In the genomic region with DNA sequence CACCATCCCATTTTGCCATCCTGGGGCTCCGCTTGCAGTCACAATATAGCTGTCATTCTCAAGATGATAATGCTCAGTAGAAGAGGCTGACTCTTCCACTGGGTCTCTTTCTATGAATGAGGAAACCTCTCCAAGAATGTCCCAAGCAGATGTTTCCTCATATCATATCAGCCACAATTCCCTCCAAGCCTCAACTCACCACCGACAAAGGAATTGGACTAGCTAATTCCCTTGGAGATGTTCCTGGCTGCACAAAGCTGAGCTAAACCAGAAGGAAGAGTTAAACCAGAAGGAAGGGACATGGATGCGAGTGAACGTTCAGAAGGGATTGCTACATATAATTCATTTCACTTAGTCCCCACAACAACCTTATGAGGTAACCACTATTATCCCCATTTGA, we compare ENCODE assay signal across 2 cellular contexts.
TF ChIP-seq lines count a peak whose summit lies in the region.

No MANE protein-coding gene starts in this region.

TF ChIP-seq in A549, 52 proteins besides CTCF, POLR2A, EP300 and RAD21:
- TF ChIP-seq SREBF2 (IDR thresholded peaks at IDR 0.05) (no peak), MAFK (IDR thresholded peaks at IDR 0.05; ENCODE audit: partially characterized antibody) (no peak), RCOR1 (IDR thresholded peaks at IDR 0.05; ENCODE audit: low read depth, low read length) (no peak), HDAC2 (IDR thresholded peaks at IDR 0.05) (no peak), CHD2 (IDR thresholded peaks at IDR 0.05; ENCODE audit: low read length, partially characterized antibody) (no peak), MAZ (IDR thresholded peaks at IDR 0.05; ENCODE audit: borderline replicate concordance, low read depth, low read length) (no peak), RARB (CRISPR knock-in tag; IDR thresholded peaks at IDR 0.05) (no peak), FOSB (CRISPR knock-in tag; IDR thresholded peaks at IDR 0.05) (no peak)
- TF ChIP-seq, protein P1, sequence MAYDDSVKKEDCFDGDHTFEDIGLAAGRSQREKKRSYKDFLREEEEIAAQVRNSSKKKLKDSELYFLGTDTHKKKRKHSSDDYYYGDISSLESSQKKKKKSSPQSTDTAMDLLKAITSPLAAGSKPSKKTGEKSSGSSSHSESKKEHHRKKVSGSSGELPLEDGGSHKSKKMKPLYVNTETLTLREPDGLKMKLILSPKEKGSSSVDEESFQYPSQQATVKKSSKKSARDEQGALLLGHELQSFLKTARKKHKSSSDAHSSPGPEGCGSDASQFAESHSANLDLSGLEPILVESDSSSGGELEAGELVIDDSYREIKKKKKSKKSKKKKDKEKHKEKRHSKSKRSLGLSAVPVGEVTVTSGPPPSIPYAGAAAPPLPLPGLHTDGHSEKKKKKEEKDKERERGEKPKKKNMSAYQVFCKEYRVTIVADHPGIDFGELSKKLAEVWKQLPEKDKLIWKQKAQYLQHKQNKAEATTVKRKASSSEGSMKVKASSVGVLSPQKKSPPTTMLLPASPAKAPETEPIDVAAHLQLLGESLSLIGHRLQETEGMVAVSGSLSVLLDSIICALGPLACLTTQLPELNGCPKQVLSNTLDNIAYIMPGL (CRISPR knock-in tag; IDR thresholded peaks at IDR 0.05; ENCODE audit: borderline replicate concordance), result no peak
- TF ChIP-seq, protein P2, sequence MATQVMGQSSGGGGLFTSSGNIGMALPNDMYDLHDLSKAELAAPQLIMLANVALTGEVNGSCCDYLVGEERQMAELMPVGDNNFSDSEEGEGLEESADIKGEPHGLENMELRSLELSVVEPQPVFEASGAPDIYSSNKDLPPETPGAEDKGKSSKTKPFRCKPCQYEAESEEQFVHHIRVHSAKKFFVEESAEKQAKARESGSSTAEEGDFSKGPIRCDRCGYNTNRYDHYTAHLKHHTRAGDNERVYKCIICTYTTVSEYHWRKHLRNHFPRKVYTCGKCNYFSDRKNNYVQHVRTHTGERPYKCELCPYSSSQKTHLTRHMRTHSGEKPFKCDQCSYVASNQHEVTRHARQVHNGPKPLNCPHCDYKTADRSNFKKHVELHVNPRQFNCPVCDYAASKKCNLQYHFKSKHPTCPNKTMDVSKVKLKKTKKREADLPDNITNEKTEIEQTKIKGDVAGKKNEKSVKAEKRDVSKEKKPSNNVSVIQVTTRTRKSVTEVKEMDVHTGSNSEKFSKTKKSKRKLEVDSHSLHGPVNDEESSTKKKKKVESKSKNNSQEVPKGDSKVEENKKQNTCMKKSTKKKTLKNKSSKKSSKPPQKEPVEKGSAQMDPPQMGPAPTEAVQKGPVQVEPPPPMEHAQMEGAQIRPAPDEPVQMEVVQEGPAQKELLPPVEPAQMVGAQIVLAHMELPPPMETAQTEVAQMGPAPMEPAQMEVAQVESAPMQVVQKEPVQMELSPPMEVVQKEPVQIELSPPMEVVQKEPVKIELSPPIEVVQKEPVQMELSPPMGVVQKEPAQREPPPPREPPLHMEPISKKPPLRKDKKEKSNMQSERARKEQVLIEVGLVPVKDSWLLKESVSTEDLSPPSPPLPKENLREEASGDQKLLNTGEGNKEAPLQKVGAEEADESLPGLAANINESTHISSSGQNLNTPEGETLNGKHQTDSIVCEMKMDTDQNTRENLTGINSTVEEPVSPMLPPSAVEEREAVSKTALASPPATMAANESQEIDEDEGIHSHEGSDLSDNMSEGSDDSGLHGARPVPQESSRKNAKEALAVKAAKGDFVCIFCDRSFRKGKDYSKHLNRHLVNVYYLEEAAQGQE (IDR thresholded peaks at IDR 0.05), result no peak

TF ChIP-seq in IMR-90, 13 proteins besides CTCF, POLR2A, EP300 and RAD21:
- TF ChIP-seq BHLHE40 (IDR thresholded peaks at IDR 0.05; ENCODE audit: low read depth, low read length) (no peak), CHD1 (IDR thresholded peaks at IDR 0.05; ENCODE audit: low read depth, low read length) (no peak), SMC3 (IDR thresholded peaks at IDR 0.05; ENCODE audit: low read depth, low read length) (no peak), FOS (IDR thresholded peaks at IDR 0.05; ENCODE audit: low read depth, low read length) (no peak), RCOR1 (IDR thresholded peaks at IDR 0.05; ENCODE audit: insufficient replicate concordance, low read length) (no peak), MAFK (IDR thresholded peaks at IDR 0.05; ENCODE audit: low read depth, low read length) (no peak), MAZ (IDR thresholded peaks at IDR 0.05; ENCODE audit: borderline replicate concordance, low read depth, low read length) (no peak), MXI1 (IDR thresholded peaks at IDR 0.05; ENCODE audit: borderline replicate concordance, low read depth, low read length) (no peak), RFX5 (IDR thresholded peaks at IDR 0.05; ENCODE audit: low read depth, low read length) (no peak)
- TF ChIP-seq, protein P3, sequence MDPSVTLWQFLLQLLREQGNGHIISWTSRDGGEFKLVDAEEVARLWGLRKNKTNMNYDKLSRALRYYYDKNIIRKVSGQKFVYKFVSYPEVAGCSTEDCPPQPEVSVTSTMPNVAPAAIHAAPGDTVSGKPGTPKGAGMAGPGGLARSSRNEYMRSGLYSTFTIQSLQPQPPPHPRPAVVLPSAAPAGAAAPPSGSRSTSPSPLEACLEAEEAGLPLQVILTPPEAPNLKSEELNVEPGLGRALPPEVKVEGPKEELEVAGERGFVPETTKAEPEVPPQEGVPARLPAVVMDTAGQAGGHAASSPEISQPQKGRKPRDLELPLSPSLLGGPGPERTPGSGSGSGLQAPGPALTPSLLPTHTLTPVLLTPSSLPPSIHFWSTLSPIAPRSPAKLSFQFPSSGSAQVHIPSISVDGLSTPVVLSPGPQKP (IDR thresholded peaks at IDR 0.05; ENCODE audit: borderline replicate concordance, low read depth, low read length), result no peak
- TF ChIP-seq, protein P4, sequence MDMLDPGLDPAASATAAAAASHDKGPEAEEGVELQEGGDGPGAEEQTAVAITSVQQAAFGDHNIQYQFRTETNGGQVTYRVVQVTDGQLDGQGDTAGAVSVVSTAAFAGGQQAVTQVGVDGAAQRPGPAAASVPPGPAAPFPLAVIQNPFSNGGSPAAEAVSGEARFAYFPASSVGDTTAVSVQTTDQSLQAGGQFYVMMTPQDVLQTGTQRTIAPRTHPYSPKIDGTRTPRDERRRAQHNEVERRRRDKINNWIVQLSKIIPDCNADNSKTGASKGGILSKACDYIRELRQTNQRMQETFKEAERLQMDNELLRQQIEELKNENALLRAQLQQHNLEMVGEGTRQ (IDR thresholded peaks at IDR 0.05; ENCODE audit: low read depth, low read length), result no peak
